13 cellular contexts compared by ENCODE assay signal in genomic region chr4:73451404-73451803, GRCh38. TPM values are rescaled to one million over a fixed set of nuclear protein-coding genes. Genes with fewer than 3 reads are reported as not detected.
A peak's percentile ranks its signal among the peaks of the same experiment; 100 is the strongest.
DNase-seq lines count a peak whose midpoint lies in the region; ATAC-seq and TF ChIP-seq lines count a peak whose summit lies in the region.
"Had no signal": no experiment of that assay in that cellular context is flagged by ENCODE, and none has a peak within 500 bp of the region (broad histone marks: within the 10 kb centered on the region; RNA-seq: fewer than 3 reads in every experiment).

No MANE protein-coding gene starts in this region.

- no peak overlapping the region for H3K4me2 ChIP-seq in smooth muscle cell

- H3K9ac ChIP-seq in smooth muscle cell (ENCODE audit: low read depth), result no peak overlapping the region

- no peak overlapping the region for H3K27ac ChIP-seq in right atrium auricular region
- peak overlapping the region; percentile 87 for H3K27ac ChIP-seq in smooth muscle cell (ENCODE audit: low read depth)
- H3K27ac ChIP-seq: prostate gland had no signal

- no peaks in the 10 kb centered on the region for H3K79me2 ChIP-seq in smooth muscle cell (ENCODE audit: low read depth)

- H3K4me1 ChIP-seq in right atrium auricular region (no peaks in the 10 kb centered on the region), smooth muscle cell (ENCODE audit: low read depth) (peaks cover 16% of the 10 kb centered on the region)
- H3K4me1 ChIP-seq: prostate gland had no signal

- H3K4me3 ChIP-seq in right atrium auricular region (no peak overlapping the region), smooth muscle cell (no peak overlapping the region)
- H3K4me3 ChIP-seq: prostate gland had no signal

- H4K20me1 ChIP-seq in smooth muscle cell (ENCODE audit: low read depth), result no peaks in the 10 kb centered on the region

- intact Hi-C loops in left ventricle myocardium superior (cut with micrococcal nuclease), result no loop called here

- no peak overlapping the region for H2AFZ ChIP-seq in smooth muscle cell (ENCODE audit: low read depth)

- TF ChIP-seq CTCF in right atrium auricular region (IDR thresholded peaks at IDR 0.05), result no peak
- TF ChIP-seq CTCF in smooth muscle cell (IDR thresholded peaks at IDR 0.05; ENCODE audit: borderline replicate concordance, insufficient read depth, poor library complexity, severe bottlenecking), result no peak

- H3K36me3 ChIP-seq in right atrium auricular region (no peaks in the 10 kb centered on the region), smooth muscle cell (ENCODE audit: low read depth) (no peaks in the 10 kb centered on the region)
- H3K36me3 ChIP-seq: prostate gland had no signal

- H3K27me3 ChIP-seq in right atrium auricular region, result no peaks in the 10 kb centered on the region
- no peaks in the 10 kb centered on the region for H3K27me3 ChIP-seq in smooth muscle cell (ENCODE audit: low read depth)

- H3K9me3 ChIP-seq in right atrium auricular region (no peaks in the 10 kb centered on the region), smooth muscle cell (replicated peaks; ENCODE audit: low read depth) (no peaks in the 10 kb centered on the region)
- H3K9me3 ChIP-seq: prostate gland had no signal

- ATAC-seq in left ventricle myocardium superior, result peak; percentile 35
- ATAC-seq in GM18861 (IDR thresholded peaks at IDR 0.05; ENCODE audit: unreplicated experiment), result no peak
- ATAC-seq: T-helper 17 cell had no signal

- 77% methylated on average over 3 of the region's 3 CpGs for WGBS in smooth muscle cell (ENCODE audit: low lambda C conversion rate)

- peaks cover 4% of the 10 kb centered on the region for H3F3A ChIP-seq in smooth muscle cell (ENCODE audit: low read depth)

- DNase-seq in left ventricle myocardium superior (no peak), right atrium auricular region (ENCODE audit: low spot score) (no peak), NCI-H510A (lab: John Stamatoyannopoulos, UW) (peak; percentile 21), fibroblast of peridontal ligament (ENCODE audit: extremely low read depth) (peak; percentile 53), smooth muscle cell (lab: John Stamatoyannopoulos, UW; ENCODE audit: unreplicated experiment) (no peak), ureter (ENCODE audit: low spot score) (no peak)
- no peak for DNase-seq in activated T-cell treated with anti-CD3 and anti-CD28 coated beads, Interleukin-2, amount 50 U/mL, for 48 hours
- DNase-seq: head of caudate nucleus, KBM-7, T-helper 17 cell had no signal

RNA-seq across cellular contexts. Expression of gene AFP, which starts 15.4 kb away (rescaled TPM):
- total RNA-seq in left ventricle myocardium superior (not detected), right atrium auricular region (not detected), smooth muscle cell (1.9 and 5.0 TPM in 2 replicates), ureter (not detected)
- polyA plus RNA-seq in smooth muscle cell, result 6.0 and 7.3 TPM in 2 replicates
- total RNA-seq: T-helper 17 cell, temporal lobe had no signal

RNA-seq across cellular contexts. Expression of gene AFM, which starts 30.1 kb away (rescaled TPM):
- total RNA-seq in left ventricle myocardium superior (not detected), right atrium auricular region (not detected), smooth muscle cell (not detected in 2 replicates), ureter (not detected)
- not detected in 2 replicates for polyA plus RNA-seq in smooth muscle cell
- total RNA-seq: prostate gland, T-helper 17 cell, temporal lobe had no signal

RNA-seq across cellular contexts. Expression of gene ALB, which starts 47.3 kb away (rescaled TPM):
- total RNA-seq in left ventricle myocardium superior (not detected), right atrium auricular region (under 1 TPM in 1 of 2 donors, not detected in 1; 0.41 TPM), smooth muscle cell (0.85 and 1.5 TPM in 2 replicates), ureter (11.9 TPM)
- polyA plus RNA-seq in smooth muscle cell, result 4.8 and 6.2 TPM in 2 replicates
- total RNA-seq: T-helper 17 cell had no signal

Comparison
In these comparisons a context has a peak if more than half of its experiments do, and no peak if none do; other contexts are left out.
1. DNase-seq: peak in NCI-H510A (single experiment) and fibroblast of peridontal ligament (single experiment); none in left ventricle myocardium superior (single experiment), right atrium auricular region (single experiment), smooth muscle cell (single experiment), ureter (single experiment) and activated T-cell treated with anti-CD3 and anti-CD28 coated beads, Interleukin-2, amount 50 U/mL, for 48 hours (0 of 2).